In the genomic region with DNA sequence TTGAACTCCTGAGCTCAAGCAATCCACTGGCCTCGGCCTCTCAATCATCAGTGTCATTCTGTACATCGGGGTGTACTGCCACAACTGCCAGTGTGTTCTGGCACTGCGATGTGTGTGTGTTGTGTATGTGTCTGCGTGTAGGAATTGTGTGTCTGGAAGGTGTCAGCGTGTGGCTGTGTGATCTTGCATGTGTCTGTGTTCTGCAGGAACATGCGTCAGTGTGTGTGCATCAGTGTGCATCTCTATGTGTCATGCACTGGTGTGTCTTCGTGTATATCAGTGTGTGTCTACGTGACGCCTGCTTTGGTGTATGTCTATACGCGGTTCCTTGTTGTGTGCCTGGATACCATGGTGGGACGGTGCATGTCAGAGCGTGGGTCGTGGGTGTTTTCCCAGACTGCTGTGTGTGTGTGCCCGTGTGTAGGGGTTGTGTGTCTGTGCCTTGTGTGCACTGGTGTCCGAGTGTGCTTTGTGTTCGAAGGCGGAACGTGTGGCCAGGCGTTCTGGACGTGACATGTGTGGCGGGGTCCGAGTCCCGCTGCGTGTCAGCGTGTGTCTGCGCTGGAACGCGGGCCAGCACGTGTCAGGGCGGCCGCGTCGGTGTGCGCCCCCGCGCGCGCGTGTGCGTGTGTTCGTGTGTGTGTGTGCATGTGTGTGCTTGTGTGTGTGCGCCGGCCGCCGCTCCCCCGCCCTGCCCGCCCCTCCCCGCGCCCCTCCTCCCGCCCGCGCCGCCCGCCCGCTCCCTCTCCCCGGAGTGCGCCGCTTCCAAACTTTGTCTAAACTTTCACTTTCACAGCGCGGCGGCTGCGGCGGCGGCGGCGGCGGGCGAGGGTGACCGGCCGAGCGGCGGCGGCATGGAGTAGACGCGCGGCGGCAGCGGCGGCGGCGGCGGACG, we compare ENCODE assay signal across 8 cellular contexts. TPM values are rescaled to one million over a fixed set of nuclear protein-coding genes. Genes with fewer than 3 reads are reported as not detected.
DNase-seq lines count a peak whose midpoint lies in the region; ATAC-seq and TF ChIP-seq lines count a peak whose summit lies in the region.

A gene (plus strand): TSS at position 775 of the 895 bp plus-strand sequence. CDS start 363 bp downstream, outside the sequence.

- no peaks in the 10 kb centered on the region for H3K4me1 Mint-ChIP-seq in endodermal cell
- peaks cover 10 to 13% of the 10 kb centered on the region in 2 donors for H3K4me1 Mint-ChIP-seq in stimulated activated naive B cell treated with anti-CD40 and anti-IgM and Interleukin-4, amounts not matched to agents 10 μg/mL and 1 μg/mL and 100 μg/mL, for 72 hours

- peaks cover 88% of the 10 kb centered on the region for H3K27me3 ChIP-seq in endodermal cell (ENCODE audit: control insufficient read depth, insufficient read depth, low read length, poor library complexity, severe bottlenecking)

- H3K4me1 ChIP-seq in endodermal cell (ENCODE audit: control insufficient read depth, insufficient read depth, low read length) (no peaks in the 10 kb centered on the region), mesodermal cell (ENCODE audit: control insufficient read depth, insufficient read depth, low read length, poor library complexity, severe bottlenecking) (no peaks in the 10 kb centered on the region)

- DNase-seq in Daoy (ENCODE audit: low read depth) (peak; percentile 84), MV-4-11 (lab: John Stamatoyannopoulos, UW) (peak; percentile 40), endodermal cell (peak; percentile 68), NCI-H446 (lab: John Stamatoyannopoulos, UW) (no peak)
- peak; percentile 81 for DNase-seq in activated CD8-positive, alpha-beta memory T cell treated with anti-CD3 and anti-CD28 coated beads, Interleukin-2, amount 50 U/mL, for 48 hours
- DNase-seq in stimulated activated naive B cell treated with anti-CD40 and anti-IgM and Interleukin-4, amounts not matched to agents 10 μg/mL and 1 μg/mL and 100 μg/mL, for 72 hours = no peak

- H3K9ac ChIP-seq in endodermal cell (ENCODE audit: extremely low read depth, low read length, poor library complexity, severe bottlenecking) = no peak within 1 kb of the TSS

- ATAC-seq in stimulated activated naive B cell treated with anti-CD40 and anti-IgM and Interleukin-4, amounts not matched to agents 10 μg/mL and 1 μg/mL and 100 μg/mL, for 72 hours (replicated peaks) = peak; percentile 54 to 60
- no peak for ATAC-seq in HG03175 (IDR thresholded peaks at IDR 0.05; ENCODE audit: unreplicated experiment)

- H3K4me3 ChIP-seq in endodermal cell (ENCODE audit: low read length) (no peak within 1 kb of the TSS), mesodermal cell (ENCODE audit: extremely low read depth, insufficient read depth, low read length, poor library complexity, severe bottlenecking) (peak within 1 kb of the TSS; percentile 5)

- H3K27ac Mint-ChIP-seq in endodermal cell = no peak within 1 kb of the TSS
- H3K27ac Mint-ChIP-seq in stimulated activated naive B cell treated with anti-CD40 and anti-IgM and Interleukin-4, amounts not matched to agents 10 μg/mL and 1 μg/mL and 100 μg/mL, for 72 hours = peak within 1 kb of the TSS; percentile 60

- H3K27ac ChIP-seq in endodermal cell (ENCODE audit: low read depth, low read length) = no peak within 1 kb of the TSS
- no peak within 1 kb of the TSS for H3K27ac ChIP-seq in mesodermal cell (ENCODE audit: low read depth, low read length, severe bottlenecking)

- TF ChIP-seq CTCF in endodermal cell (conservative IDR thresholded peaks at IDR 0.05) = no peak

- H3K27me3 Mint-ChIP-seq in endodermal cell (ENCODE audit: insufficient read depth) = peaks cover 91% of the 10 kb centered on the region
- peaks cover 12 to 32% of the 10 kb centered on the region in 2 donors for H3K27me3 Mint-ChIP-seq in stimulated activated naive B cell treated with anti-CD40 and anti-IgM and Interleukin-4, amounts not matched to agents 10 μg/mL and 1 μg/mL and 100 μg/mL, for 72 hours

- peak within 1 kb of the TSS; percentile 48 for H3K4me3 Mint-ChIP-seq in endodermal cell
- peak within 1 kb of the TSS; percentile 87 to 90 for H3K4me3 Mint-ChIP-seq in stimulated activated naive B cell treated with anti-CD40 and anti-IgM and Interleukin-4, amounts not matched to agents 10 μg/mL and 1 μg/mL and 100 μg/mL, for 72 hours

- H3K36me3 ChIP-seq in endodermal cell (ENCODE audit: control insufficient read depth, insufficient read depth, low read length) = no peaks in the 10 kb centered on the region
- H3K36me3 ChIP-seq in mesodermal cell (ENCODE audit: control insufficient read depth, insufficient read depth, low read length) = no peaks in the 10 kb centered on the region

- no peaks in the 10 kb centered on the region for H3K36me3 Mint-ChIP-seq in endodermal cell (ENCODE audit: low read depth)
- peaks cover 0 to 3% of the 10 kb centered on the region in 2 donors for H3K36me3 Mint-ChIP-seq in stimulated activated naive B cell treated with anti-CD40 and anti-IgM and Interleukin-4, amounts not matched to agents 10 μg/mL and 1 μg/mL and 100 μg/mL, for 72 hours

- no peaks in the 10 kb centered on the region for H3K9me3 Mint-ChIP-seq in endodermal cell
- H3K9me3 Mint-ChIP-seq in stimulated activated naive B cell treated with anti-CD40 and anti-IgM and Interleukin-4, amounts not matched to agents 10 μg/mL and 1 μg/mL and 100 μg/mL, for 72 hours = no peaks in the 10 kb centered on the region

- H3K9me3 ChIP-seq in endodermal cell (ENCODE audit: control insufficient read depth, low read length) = no peaks in the 10 kb centered on the region
- no peaks in the 10 kb centered on the region for H3K9me3 ChIP-seq in mesodermal cell (ENCODE audit: control insufficient read depth, low read length)

- 18 to 48% methylated on average over 11 to 82 of the region's 84 CpGs for WGBS in endodermal cell (ENCODE audit: insufficient coverage in 1 of 2, insufficient read length in 1 of 2), 2 experiments
- WGBS in mesodermal cell (ENCODE audit: insufficient coverage in 2 of 2), 2 experiments = 42 to 55% methylated on average over 20 to 25 of the region's 84 CpGs

RNA-seq across cellular contexts. Expression of the gene that starts here (rescaled TPM):
- total RNA-seq in Daoy (2014; rRNA removed; shearing (Covaris generic)) = 8.3 and 9.9 TPM in 2 replicates
- under 1 TPM; 0.22 to 0.40 TPM for total RNA-seq in endodermal cell
- 0.93 TPM for polyA plus RNA-seq in endodermal cell (2013, experiment 1 of 2)
- polyA plus RNA-seq in endodermal cell (2013, experiment 2 of 2) = 0.70 TPM
- 0.04 TPM for polyA plus RNA-seq in mesodermal cell (2013, experiment 1 of 2)
- 0.15 TPM for polyA plus RNA-seq in mesodermal cell (2013, experiment 2 of 2)

Comparison
In these comparisons a context has a peak if more than half of its experiments do, and no peak if none do; other contexts are left out.
1. Peak in DNase-seq in endodermal cell; RNA of the gene not detected or under 1 TPM.
2. DNase-seq: peak in Daoy (single experiment), MV-4-11 (single experiment) and activated CD8-positive, alpha-beta memory T cell treated with anti-CD3 and anti-CD28 coated beads, Interleukin-2, amount 50 U/mL, for 48 hours (single experiment); none in stimulated activated naive B cell treated with anti-CD40 and anti-IgM and Interleukin-4, amounts not matched to agents 10 μg/mL and 1 μg/mL and 100 μg/mL, for 72 hours (single experiment) and NCI-H446 (0 of 2).